18 cellular contexts compared by ENCODE assay signal in genomic region chr7:7783001-7783400, GRCh38.
DNase-seq lines count a peak whose midpoint lies in the region; ATAC-seq and FAIRE-seq lines count a peak whose summit lies in the region.
"Had no signal": no experiment of that assay in that cellular context is flagged by ENCODE, and none has a peak within 500 bp of the region (broad histone marks: within the 10 kb centered on the region; RNA-seq: fewer than 3 reads in every experiment).

No MANE protein-coding gene starts in this region.

- peak in 1 of 2 donors; percentile 59 for ATAC-seq in natural killer cell treated with Interleukin-12 subunit alpha and Interleukin-12 subunit beta and Interleukin-15 and Interleukin-18, amount 100 ng/mL, for 72 hours
- no peak for ATAC-seq in GM21825 (IDR thresholded peaks at IDR 0.05; ENCODE audit: unreplicated experiment)

- no peaks in the 10 kb centered on the region for H3K9me3 ChIP-seq in CD4-positive, alpha-beta memory T cell (ENCODE audit: control insufficient read depth in 1 of 2, low read length in 2 of 2)
- H3K9me3 ChIP-seq: BE2C, SK-N-SH had no signal

- peak overlapping the region; percentile 64 to 82 (median 74) for H3K4me3 Mint-ChIP-seq in CD4-positive, alpha-beta memory T cell
- H3K4me3 Mint-ChIP-seq in T-helper 2 cell treated with Interferon-gamma antibody and Interleukin-4, amounts not matched to agents 5 μg/mL and 100 μg/mL, for 36 hours, result peak overlapping the region; percentile 56
- peak overlapping the region; percentile 67 for H3K4me3 Mint-ChIP-seq in natural killer cell treated with Interleukin-12 subunit alpha and Interleukin-12 subunit beta and Interleukin-15 and Interleukin-18, amount 100 ng/mL, for 72 hours
- H3K4me3 Mint-ChIP-seq: HFFc6 had no signal

- POLR2A ChIA-PET in CD4-positive, alpha-beta memory T cell (lab: Charles Lee; ENCODE audit: partially characterized antibody), result interaction anchor here (0.7 kb wide), 1 partner anchor 9 kb away, joined by 3 read pairs; no protein-coding TSS in a partner anchor

- intact Hi-C loops in CD4-positive, alpha-beta memory T cell (cut with micrococcal nuclease), result no loop called here

- H3K27me3 Mint-ChIP-seq in CD4-positive, alpha-beta memory T cell, result no peaks in the 10 kb centered on the region
- no peaks in the 10 kb centered on the region for H3K27me3 Mint-ChIP-seq in T-helper 2 cell treated with Interferon-gamma antibody and Interleukin-4, amounts not matched to agents 5 μg/mL and 100 μg/mL, for 36 hours (ENCODE audit: low read depth)
- H3K27me3 Mint-ChIP-seq in natural killer cell treated with Interleukin-12 subunit alpha and Interleukin-12 subunit beta and Interleukin-15 and Interleukin-18, amount 100 ng/mL, for 72 hours, result no peaks in the 10 kb centered on the region

- CTCF ChIA-PET in CD4-positive, alpha-beta memory T cell (lab: Charles Lee; ENCODE audit: partially characterized antibody), result no interaction called here

- DNase-seq in CD4-positive, alpha-beta memory T cell, result no peak
- DNase-seq in T-helper 2 cell treated with Interferon-gamma antibody and Interleukin-4, amounts not matched to agents 5 μg/mL and 100 μg/mL, for 36 hours (ENCODE audit: low spot score), result no peak
- no peak for DNase-seq in natural killer cell treated with Interleukin-12 subunit alpha and Interleukin-12 subunit beta and Interleukin-15 and Interleukin-18, amount 100 ng/mL, for 72 hours (ENCODE audit: low spot score)
- DNase-seq in DMS 273 treated with DMSO at 0.1 percent for 48 hours (lab: John Stamatoyannopoulos, UW) (no peak), NCI-H2171 (lab: John Stamatoyannopoulos, UW) (no peak)
- DNase-seq: BE2C, DMS153, EL, HFFc6, KBM-7, NCI-H1436, NCI-H2029 treated with DMSO at 0.1 percent for 48 hours, NCI-H510A, SHP77, SK-N-SH had no signal

- peaks cover 10 to 31% (median 23%) of the 10 kb centered on the region in 4 donors for H3K4me1 Mint-ChIP-seq in CD4-positive, alpha-beta memory T cell
- H3K4me1 Mint-ChIP-seq in T-helper 2 cell treated with Interferon-gamma antibody and Interleukin-4, amounts not matched to agents 5 μg/mL and 100 μg/mL, for 36 hours (ENCODE audit: low read depth), result peaks cover 22% of the 10 kb centered on the region
- H3K4me1 Mint-ChIP-seq in natural killer cell treated with Interleukin-12 subunit alpha and Interleukin-12 subunit beta and Interleukin-15 and Interleukin-18, amount 100 ng/mL, for 72 hours (ENCODE audit: low read depth in 2 of 2), result peaks cover 17 to 21% of the 10 kb centered on the region in 2 donors

- H3K36me3 Mint-ChIP-seq in CD4-positive, alpha-beta memory T cell, result peaks cover 8 to 9% of the 10 kb centered on the region in 2 donors
- no peaks in the 10 kb centered on the region for H3K36me3 Mint-ChIP-seq in T-helper 2 cell treated with Interferon-gamma antibody and Interleukin-4, amounts not matched to agents 5 μg/mL and 100 μg/mL, for 36 hours (ENCODE audit: low read depth)
- no peaks in the 10 kb centered on the region for H3K36me3 Mint-ChIP-seq in natural killer cell treated with Interleukin-12 subunit alpha and Interleukin-12 subunit beta and Interleukin-15 and Interleukin-18, amount 100 ng/mL, for 72 hours

- no peak overlapping the region for H3K4me3 ChIP-seq in CD4-positive, alpha-beta memory T cell (ENCODE audit: low read length in 2 of 2)

- H3K27me3 ChIP-seq in CD4-positive, alpha-beta memory T cell (ENCODE audit: insufficient read depth, low read length), result no peaks in the 10 kb centered on the region
- H3K27me3 ChIP-seq: BE2C had no signal

- H3K27ac Mint-ChIP-seq in CD4-positive, alpha-beta memory T cell, result peak overlapping the region; percentile 8 to 85 (median 68)
- H3K27ac Mint-ChIP-seq in T-helper 2 cell treated with Interferon-gamma antibody and Interleukin-4, amounts not matched to agents 5 μg/mL and 100 μg/mL, for 36 hours, result peak overlapping the region; percentile 49
- peak overlapping the region; percentile 14 to 77 for H3K27ac Mint-ChIP-seq in natural killer cell treated with Interleukin-12 subunit alpha and Interleukin-12 subunit beta and Interleukin-15 and Interleukin-18, amount 100 ng/mL, for 72 hours
- H3K27ac Mint-ChIP-seq: HFFc6 had no signal

- peak; percentile 80 for FAIRE-seq in G401.6 (lab: Jason Lieb, UNC)
- FAIRE-seq: H1 had no signal

- no peak overlapping the region for H3K27ac ChIP-seq in CD4-positive, alpha-beta memory T cell (ENCODE audit: low read depth, low read length)

- H3K4me1 ChIP-seq in CD4-positive, alpha-beta memory T cell (ENCODE audit: insufficient read depth, low read length), result peaks cover 9% of the 10 kb centered on the region
- H3K4me1 ChIP-seq: BE2C had no signal

- H3K36me3 ChIP-seq in CD4-positive, alpha-beta memory T cell (ENCODE audit: insufficient read depth, low read length), result no peaks in the 10 kb centered on the region
- H3K36me3 ChIP-seq: BE2C had no signal

- H3K9me3 Mint-ChIP-seq in CD4-positive, alpha-beta memory T cell, result no peaks in the 10 kb centered on the region
- no peaks in the 10 kb centered on the region for H3K9me3 Mint-ChIP-seq in T-helper 2 cell treated with Interferon-gamma antibody and Interleukin-4, amounts not matched to agents 5 μg/mL and 100 μg/mL, for 36 hours
- no peaks in the 10 kb centered on the region for H3K9me3 Mint-ChIP-seq in natural killer cell treated with Interleukin-12 subunit alpha and Interleukin-12 subunit beta and Interleukin-15 and Interleukin-18, amount 100 ng/mL, for 72 hours
- H3K9me3 Mint-ChIP-seq: HFFc6 had no signal
